ENCODE assay signal across 8 cellular contexts in the genomic region with DNA sequence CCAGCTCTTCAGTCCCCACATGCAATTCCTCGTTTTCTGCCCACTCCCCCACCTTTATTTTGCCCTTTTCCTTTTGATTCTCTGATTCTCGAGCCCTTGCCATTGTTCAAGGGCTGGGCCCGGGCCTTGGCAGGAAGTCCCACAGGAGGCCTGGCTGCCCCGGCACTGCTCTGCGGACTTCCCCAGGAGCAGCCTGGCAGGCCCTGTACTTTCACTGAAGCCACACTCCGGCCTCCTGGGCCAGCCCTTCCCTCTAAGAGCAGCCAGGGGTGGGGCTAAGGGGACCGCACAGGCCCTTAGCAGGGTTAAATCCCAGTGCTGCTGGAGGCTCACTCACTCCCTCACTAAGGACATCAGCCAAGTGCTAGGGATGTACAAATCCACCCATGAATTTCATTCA. TPM values are rescaled to one million over a fixed set of nuclear protein-coding genes. Genes with fewer than 3 reads are reported as not detected.
DNase-seq lines count a peak whose midpoint lies in the region; ATAC-seq and TF ChIP-seq lines count a peak whose summit lies in the region.

No MANE protein-coding gene starts in this region.

- peaks cover 3% of the 10 kb centered on the region for H3K36me3 Mint-ChIP-seq in mesothelial cell of epicardium

- peaks cover 6% of the 10 kb centered on the region for H3K27me3 Mint-ChIP-seq in mesothelial cell of epicardium (ENCODE audit: low read depth)

- in situ Hi-C loops in astrocyte of the spinal cord (cut with HindIII; ENCODE audit: low sequenced_read_pairs), result no loop called here

- peak overlapping the region; percentile 37 for H3K4me3 Mint-ChIP-seq in mesothelial cell of epicardium

- H3K4me3 ChIP-seq in astrocyte of the spinal cord (ENCODE audit: low read depth, low read length), result no peak overlapping the region

- no peaks in the 10 kb centered on the region for H3K9me3 Mint-ChIP-seq in mesothelial cell of epicardium

- peak overlapping the region; percentile 64 for H3K27ac Mint-ChIP-seq in mesothelial cell of epicardium

- ATAC-seq in GM21786 (IDR thresholded peaks at IDR 0.05; ENCODE audit: unreplicated experiment) (peak; percentile 70), HG02852 (IDR thresholded peaks at IDR 0.05; ENCODE audit: unreplicated experiment) (no peak), HG03469 (IDR thresholded peaks at IDR 0.05; ENCODE audit: unreplicated experiment) (no peak)

- H3K4me1 Mint-ChIP-seq in mesothelial cell of epicardium, result peaks cover 19% of the 10 kb centered on the region

- DNase-seq in AG20443 (ENCODE audit: low spot score) (peak; percentile 58), astrocyte of the spinal cord (ENCODE audit: low read depth, low spot score) (peak; percentile 19), mesothelial cell of epicardium (ENCODE audit: low spot score in 2 of 2, unreplicated experiment in 2 of 2) (no peak), GM19238 (ENCODE audit: insufficient read length, low spot score) (no peak), NCI-H2171 treated with DMSO at 0.1 percent for 48 hours (lab: John Stamatoyannopoulos, UW) (no peak)

- TF ChIP-seq CTCF in astrocyte of the spinal cord (IDR thresholded peaks at IDR 0.05; ENCODE audit: low read depth, low read length) (no peak), mesothelial cell of epicardium (IDR thresholded peaks at IDR 0.05; ENCODE audit: unreplicated experiment) (no peak)

RNA-seq across cellular contexts. Expression of gene LRRC32, which starts 4.1 kb away (rescaled TPM):
- total RNA-seq in mesothelial cell of epicardium, result 37.9 to 44.4 TPM (median 43.2 TPM) in 3 replicates

Comparison
In these comparisons a context has a peak if more than half of its experiments do, and no peak if none do; other contexts are left out.
1. DNase-seq: peak in AG20443 (single experiment) and astrocyte of the spinal cord (single experiment); none in mesothelial cell of epicardium (0 of 2), GM19238 (single experiment) and NCI-H2171 treated with DMSO at 0.1 percent for 48 hours (single experiment).